17 cellular contexts compared by ENCODE assay signal in the genomic region with DNA sequence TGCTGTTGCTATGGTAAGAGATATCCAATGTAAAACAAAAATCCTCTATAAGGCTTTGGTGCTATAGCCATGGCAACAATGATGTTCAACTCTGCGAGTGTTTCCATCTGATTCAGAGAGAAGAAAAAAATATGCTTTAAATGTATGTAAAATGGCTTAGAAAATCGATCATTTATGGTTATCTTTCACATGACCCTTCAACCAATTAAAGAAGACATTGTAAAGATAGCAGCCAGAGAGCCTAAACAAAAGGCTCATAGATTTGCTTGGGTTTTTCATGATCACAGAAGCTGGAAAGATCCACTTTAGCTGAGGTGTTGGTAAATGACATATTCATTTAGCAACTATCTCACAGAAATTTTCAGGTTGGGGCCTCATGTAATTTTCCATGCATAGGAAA.
"Had no signal": no experiment of that assay in that cellular context is flagged by ENCODE, and none has a peak within 500 bp of the region (broad histone marks: within the 10 kb centered on the region; RNA-seq: fewer than 3 reads in every experiment).

No MANE protein-coding gene starts in this region.

- DNase-seq: KBM-7, MG63, NCI-H1092, NCI-H1105 treated with DMSO at 0.1 percent for 48 hours, NCI-H1417 treated with DMSO at 0.1 percent for 48 hours, NCI-H187, NCI-H2029, NCI-H2081 treated with DMSO at 0.1 percent for 48 hours, NCI-H2171, NCI-H226, NCI-H446, NCI-H510A, NCI-H524 treated with DMSO at 0.1 percent for 48 hours, NCI-H774, PC-3, SHP77 had no signal

- H3K4me3 ChIP-seq: MG63 had no signal

- H3K27me3 ChIP-seq: MG63 had no signal

- H3K27ac ChIP-seq: RWPE1 had no signal

- H3K36me3 ChIP-seq: MG63 had no signal

- H3K9me3 ChIP-seq: MG63 had no signal
